Comparison of ENCODE assay signal across 8 cellular contexts in genomic region chr17:28552201-28552999, GRCh38. TPM values are rescaled to one million over a fixed set of nuclear protein-coding genes. Genes with fewer than 3 reads are reported as not detected.
DNase-seq lines count a peak whose midpoint lies in the region; ATAC-seq, FAIRE-seq and TF ChIP-seq lines count a peak whose summit lies in the region.

TSS of gene UNC119 (minus strand) at chr17:28552624. CDS start at chr17:28552557, 67 bp downstream.

- H3K4me1 ChIP-seq in Karpas-422 (ENCODE audit: low read length) (peaks cover 42% of the 10 kb centered on the region), pancreas (peaks cover 0 to 8% (median 3%) of the 10 kb centered on the region in 3 donors), thymus (ENCODE audit: control insufficient read depth, insufficient read depth, low read length) (peaks cover 20% of the 10 kb centered on the region)

- no peak within 1 kb of the TSS for H2AFZ ChIP-seq in Karpas-422 (ENCODE audit: low read length)

- no peaks in the 10 kb centered on the region for H3K27me3 ChIP-seq in Karpas-422 (ENCODE audit: low read length)
- H3K27me3 ChIP-seq in pancreas: no peaks in the 10 kb centered on the region
- H3K27me3 ChIP-seq in thymus (ENCODE audit: control insufficient read depth, insufficient read depth): no peaks in the 10 kb centered on the region

- no peaks in the 10 kb centered on the region for H3K9me2 ChIP-seq in Karpas-422 (replicated peaks; ENCODE audit: insufficient read depth, low read length)

- no peak for FAIRE-seq in pancreas (lab: Jason Lieb, UNC)

- 3 to 4% methylated on average over 34 to 65 of the region's 66 CpGs for WGBS in pancreas, 2 donors
- WGBS in thymus: 3% methylated on average over 66 of the region's 66 CpGs

- H3K4me3 ChIP-seq in Karpas-422 (ENCODE audit: low read length) (peak within 1 kb of the TSS; percentile 81), pancreas (peak within 1 kb of the TSS; percentile 66 to 91 (median 87)), thymus (ENCODE audit: low read length) (peak within 1 kb of the TSS; percentile 81)

- DNase-seq in COLO668 (lab: John Stamatoyannopoulos, UW; ENCODE audit: unreplicated experiment) (peak; percentile 84), Karpas-422 (peak; percentile 94), Right ventricle myocardium inferior (ENCODE audit: missing footprints) (peak; percentile 91), pancreas (peak; percentile 74 to 92 (median 84))

- H3K36me3 ChIP-seq in Karpas-422 (ENCODE audit: insufficient read depth, low read length) (peaks cover 17% of the 10 kb centered on the region; the same call in 1 of the 2 replicates), pancreas (peaks cover 0 to 22% (median 7%) of the 10 kb centered on the region in 3 donors), thymus (ENCODE audit: control insufficient read depth, insufficient read depth) (peaks cover 37% of the 10 kb centered on the region)

- peaks cover 17% of the 10 kb centered on the region; the same call in 1 of the 2 replicates for H4K20me1 ChIP-seq in Karpas-422 (ENCODE audit: insufficient read depth, low read depth, low read length)

- H3K9me3 Mint-ChIP-seq in activated naive CD8-positive, alpha-beta T cell (ENCODE audit: low read depth): no peaks in the 10 kb centered on the region

- peak within 1 kb of the TSS; percentile 74 for H3K4me2 ChIP-seq in Karpas-422 (ENCODE audit: low read depth, low read length, poor library complexity, severe bottlenecking)

- no peak for TF ChIP-seq CTCF in pancreas (IDR thresholded peaks at IDR 0.05)

- H3K27ac ChIP-seq in Karpas-422 (ENCODE audit: low read length) (no peak within 1 kb of the TSS), pancreas (peak within 1 kb of the TSS in 3 of 4 donors; percentile 10 to 54 (median 13)), thymus (ENCODE audit: low read depth) (peak within 1 kb of the TSS; percentile 15)

- peaks cover 46% of the 10 kb centered on the region for H3K4me1 Mint-ChIP-seq in activated naive CD8-positive, alpha-beta T cell (ENCODE audit: low read depth)

- no peaks in the 10 kb centered on the region for H3K79me2 ChIP-seq in Karpas-422 (ENCODE audit: low read length)

- peak; percentile 56 for ATAC-seq in GM21390 (IDR thresholded peaks at IDR 0.05; ENCODE audit: unreplicated experiment)
- peak; percentile 92 for ATAC-seq in SK-N-SH treated with all-trans-retinoic acid at 6 μM for 48 hours
- peak; percentile 96 for ATAC-seq in Right ventricle myocardium inferior
- peak; percentile 90 to 97 (median 95) for ATAC-seq in pancreas

- H3K27ac Mint-ChIP-seq in activated naive CD8-positive, alpha-beta T cell: peak within 1 kb of the TSS; percentile 43

- peak within 1 kb of the TSS; percentile 90 for H3K4me3 Mint-ChIP-seq in activated naive CD8-positive, alpha-beta T cell

- peak within 1 kb of the TSS; percentile 86 for H3K9ac ChIP-seq in Karpas-422 (ENCODE audit: low read length)

- H3K27me3 Mint-ChIP-seq in activated naive CD8-positive, alpha-beta T cell: no peaks in the 10 kb centered on the region

- H3K9me3 ChIP-seq in Karpas-422 (ENCODE audit: low read length): no peaks in the 10 kb centered on the region
- H3K9me3 ChIP-seq in pancreas: no peaks in the 10 kb centered on the region
- no peaks in the 10 kb centered on the region for H3K9me3 ChIP-seq in thymus (ENCODE audit: control insufficient read depth)

- intact Hi-C loops in Right ventricle myocardium inferior (cut with DNase I): loop anchor here (2.0 to 5.0 kb wide), 2 partner anchors 18 to 45 kb away; partner anchors contain the start of genes PIGS and SPAG5
- intact Hi-C loops in pancreas (cut with DNase I): no loop called here

- H3K36me3 Mint-ChIP-seq in activated naive CD8-positive, alpha-beta T cell: peaks cover 8% of the 10 kb centered on the region

TF ChIP-seq in SK-N-SH treated with all-trans-retinoic acid at 6 μM for 48 hours, 23 proteins besides CTCF, POLR2A, EP300 and RAD21:
- TF ChIP-seq OSR1 (CRISPR knock-in tag; IDR thresholded peaks at IDR 0.05) (no peak), ZC3H10 (CRISPR knock-in tag; IDR thresholded peaks at IDR 0.05) (no peak), CSRNP3 (CRISPR knock-in tag; IDR thresholded peaks at IDR 0.05) (no peak), ZNF565 (CRISPR knock-in tag; conservative IDR thresholded peaks at IDR 0.05; ENCODE audit: low read depth) (no peak), CSDC2 (CRISPR knock-in tag; IDR thresholded peaks at IDR 0.05) (no peak), ZFP30 (CRISPR knock-in tag; IDR thresholded peaks at IDR 0.05) (no peak), PPARA (CRISPR knock-in tag; IDR thresholded peaks at IDR 0.05; ENCODE audit: borderline replicate concordance) (no peak), ZNF8 (CRISPR knock-in tag; IDR thresholded peaks at IDR 0.05) (no peak), ISL1 (CRISPR knock-in tag; IDR thresholded peaks at IDR 0.05) (no peak), SNAI2 (CRISPR knock-in tag; IDR thresholded peaks at IDR 0.05) (no peak), ZFP3 (CRISPR knock-in tag; IDR thresholded peaks at IDR 0.05) (no peak), CREB5 (CRISPR knock-in tag; IDR thresholded peaks at IDR 0.05; ENCODE audit: low read depth) (no peak), TSHZ2 (CRISPR knock-in tag; IDR thresholded peaks at IDR 0.05) (no peak), TCF4 (CRISPR knock-in tag; IDR thresholded peaks at IDR 0.05; ENCODE audit: borderline replicate concordance) (no peak), TOX (CRISPR knock-in tag; IDR thresholded peaks at IDR 0.05; ENCODE audit: borderline replicate concordance) (no peak)

RNA-seq across cellular contexts. Expression of gene UNC119, which starts in this region (rescaled TPM):
- total RNA-seq in Karpas-422 (2014; rRNA removed; shearing (Covaris generic); ENCODE audit: low replicate concordance): 34.0 and 70.2 TPM in 2 replicates
- total RNA-seq in Right ventricle myocardium inferior: 22.2 TPM
- total RNA-seq in pancreas: 10 to 100 TPM in 4 of 6 donors, 1 to 10 TPM in 2; 9.3 to 17.9 (median 11.2) TPM
- 10 to 100 TPM; 18.1 to 31.1 TPM for polyA plus RNA-seq in pancreas
- 30.6 TPM for polyA plus RNA-seq in thymus
